ENCODE assay signal across 19 cellular contexts in the genomic region with DNA sequence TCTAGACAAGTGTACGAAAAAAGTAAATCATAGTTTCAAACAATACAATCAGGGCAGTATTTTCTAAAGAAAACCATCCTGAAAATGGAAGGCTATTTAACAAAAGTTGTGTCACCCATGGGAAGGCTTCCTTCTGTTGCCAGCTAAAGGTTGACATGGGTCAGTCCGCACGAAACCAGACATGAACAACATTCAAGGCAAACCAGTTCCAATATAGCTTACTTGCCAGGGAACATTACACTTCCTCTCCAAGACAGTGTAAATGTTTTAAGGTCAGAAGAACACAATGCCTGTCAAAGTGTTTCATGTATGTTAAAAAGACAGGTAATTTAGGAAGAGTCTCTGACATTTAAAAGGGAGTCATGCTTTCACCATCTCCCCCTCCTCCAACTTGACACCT.
"Had no signal": no experiment of that assay in that cellular context is flagged by ENCODE, and none has a peak within 500 bp of the region (broad histone marks: within the 10 kb centered on the region; RNA-seq: fewer than 3 reads in every experiment).

No MANE protein-coding gene starts in this region.

- H3K4me1 ChIP-seq: left lung, pancreas had no signal

- H3K27me3 Mint-ChIP-seq: activated CD4-positive, alpha-beta T cell treated with anti-CD3 and anti-CD28 coated beads, Interleukin-2, amount 10 ng/mL, durations not matched to agents 24 days and 14 days; memory B cell; stimulated activated memory B cell treated with anti-CD40 and anti-IgM and Interleukin-4, amounts not matched to agents 10 μg/mL and 1 μg/mL and 100 μg/mL, for 72 hours had no signal

- ATAC-seq: activated CD8-positive, alpha-beta T cell treated with anti-CD3 and anti-CD28 coated beads, Interleukin-2, amount 10 ng/mL, durations not matched to agents 7 days and 5 days; activated naive CD4-positive, alpha-beta T cell treated with anti-CD3 and anti-CD28 coated beads, Interleukin-2, amount 50 U/mL, for 72 hours; left lung; mucosa of descending colon; naive thymus-derived CD4-positive, alpha-beta T cell; stimulated activated memory B cell treated with anti-CD40 and anti-IgM and Interleukin-4, amounts not matched to agents 10 μg/mL and 1 μg/mL and 100 μg/mL, for 72 hours had no signal

- H3K9me3 ChIP-seq: left lung, mucosa of descending colon, pancreas had no signal

- H3K27me3 ChIP-seq: left lung, pancreas had no signal

- H3K27ac ChIP-seq: coronary artery, left lung, pancreas had no signal

- DNase-seq: activated CD4-positive, alpha-beta T cell treated with anti-CD3 and anti-CD28 coated beads, Interleukin-2, amount 10 ng/mL, durations not matched to agents 24 days and 14 days; activated CD4-positive, CD25-positive, alpha-beta regulatory T cell; activated CD8-positive, alpha-beta memory T cell treated with anti-CD3 and anti-CD28 coated beads, Interleukin-2, amount 50 U/mL, for 4 hours; activated CD8-positive, alpha-beta T cell treated with anti-CD3 and anti-CD28 coated beads, Interleukin-2, amount 10 ng/mL, durations not matched to agents 7 days and 5 days; activated effector memory CD4-positive, alpha-beta T cell treated with anti-CD3 and anti-CD28 coated beads, Interleukin-2, amount 50 U/mL, for 16 hours; activated T-cell treated with anti-CD3 and anti-CD28 coated beads, Interleukin-2, amount 50 U/mL, for 48 hours; central memory CD4-positive, alpha-beta T cell; effector memory CD4-positive, alpha-beta T cell; erythroblast; hippocampal formation; left lung; mucosa of descending colon; naive thymus-derived CD4-positive, alpha-beta T cell; pancreas had no signal

- H3K9me3 Mint-ChIP-seq: activated CD4-positive, alpha-beta T cell treated with anti-CD3 and anti-CD28 coated beads, Interleukin-2, amount 10 ng/mL, durations not matched to agents 24 days and 14 days; activated naive CD4-positive, alpha-beta T cell treated with anti-CD3 and anti-CD28 coated beads, Interleukin-2, amount 50 U/mL, for 72 hours; naive thymus-derived CD4-positive, alpha-beta T cell; T-helper 2 cell treated with Interferon-gamma antibody and Interleukin-4, amounts not matched to agents 5 μg/mL and 100 μg/mL, for 36 hours had no signal

- H3K4me3 ChIP-seq: coronary artery, left lung, mucosa of descending colon, pancreas had no signal

- H3K4me1 Mint-ChIP-seq: activated CD4-positive, alpha-beta T cell treated with anti-CD3 and anti-CD28 coated beads, Interleukin-2, amount 10 ng/mL, durations not matched to agents 24 days and 14 days; memory B cell; naive thymus-derived CD4-positive, alpha-beta T cell; stimulated activated memory B cell treated with anti-CD40 and anti-IgM and Interleukin-4, amounts not matched to agents 10 μg/mL and 1 μg/mL and 100 μg/mL, for 72 hours had no signal

- H3K36me3 ChIP-seq: left lung, pancreas had no signal

- H3K36me3 Mint-ChIP-seq: activated naive CD4-positive, alpha-beta T cell treated with anti-CD3 and anti-CD28 coated beads, Interleukin-2, amount 50 U/mL, for 72 hours; memory B cell; naive thymus-derived CD4-positive, alpha-beta T cell; stimulated activated memory B cell treated with anti-CD40 and anti-IgM and Interleukin-4, amounts not matched to agents 10 μg/mL and 1 μg/mL and 100 μg/mL, for 72 hours had no signal

- H3K27ac Mint-ChIP-seq: activated CD4-positive, alpha-beta T cell treated with anti-CD3 and anti-CD28 coated beads, Interleukin-2, amount 10 ng/mL, durations not matched to agents 24 days and 14 days; activated CD8-positive, alpha-beta T cell treated with anti-CD3 and anti-CD28 coated beads, Interleukin-2, amount 10 ng/mL, durations not matched to agents 7 days and 5 days; activated naive CD4-positive, alpha-beta T cell treated with anti-CD3 and anti-CD28 coated beads, Interleukin-2, amount 50 U/mL, for 72 hours; memory B cell; naive thymus-derived CD4-positive, alpha-beta T cell; stimulated activated memory B cell treated with anti-CD40 and anti-IgM and Interleukin-4, amounts not matched to agents 10 μg/mL and 1 μg/mL and 100 μg/mL, for 72 hours; T-helper 2 cell treated with Interferon-gamma antibody and Interleukin-4, amounts not matched to agents 5 μg/mL and 100 μg/mL, for 36 hours had no signal

- H3K4me3 Mint-ChIP-seq: activated CD4-positive, alpha-beta T cell treated with anti-CD3 and anti-CD28 coated beads, Interleukin-2, amount 10 ng/mL, durations not matched to agents 24 days and 14 days; activated CD8-positive, alpha-beta T cell treated with anti-CD3 and anti-CD28 coated beads, Interleukin-2, amount 10 ng/mL, durations not matched to agents 7 days and 5 days; memory B cell; naive thymus-derived CD4-positive, alpha-beta T cell; stimulated activated memory B cell treated with anti-CD40 and anti-IgM and Interleukin-4, amounts not matched to agents 10 μg/mL and 1 μg/mL and 100 μg/mL, for 72 hours; T-helper 2 cell treated with Interferon-gamma antibody and Interleukin-4, amounts not matched to agents 5 μg/mL and 100 μg/mL, for 36 hours had no signal
